Comparison of ENCODE assay signal across 8 cellular contexts in the genomic region with DNA sequence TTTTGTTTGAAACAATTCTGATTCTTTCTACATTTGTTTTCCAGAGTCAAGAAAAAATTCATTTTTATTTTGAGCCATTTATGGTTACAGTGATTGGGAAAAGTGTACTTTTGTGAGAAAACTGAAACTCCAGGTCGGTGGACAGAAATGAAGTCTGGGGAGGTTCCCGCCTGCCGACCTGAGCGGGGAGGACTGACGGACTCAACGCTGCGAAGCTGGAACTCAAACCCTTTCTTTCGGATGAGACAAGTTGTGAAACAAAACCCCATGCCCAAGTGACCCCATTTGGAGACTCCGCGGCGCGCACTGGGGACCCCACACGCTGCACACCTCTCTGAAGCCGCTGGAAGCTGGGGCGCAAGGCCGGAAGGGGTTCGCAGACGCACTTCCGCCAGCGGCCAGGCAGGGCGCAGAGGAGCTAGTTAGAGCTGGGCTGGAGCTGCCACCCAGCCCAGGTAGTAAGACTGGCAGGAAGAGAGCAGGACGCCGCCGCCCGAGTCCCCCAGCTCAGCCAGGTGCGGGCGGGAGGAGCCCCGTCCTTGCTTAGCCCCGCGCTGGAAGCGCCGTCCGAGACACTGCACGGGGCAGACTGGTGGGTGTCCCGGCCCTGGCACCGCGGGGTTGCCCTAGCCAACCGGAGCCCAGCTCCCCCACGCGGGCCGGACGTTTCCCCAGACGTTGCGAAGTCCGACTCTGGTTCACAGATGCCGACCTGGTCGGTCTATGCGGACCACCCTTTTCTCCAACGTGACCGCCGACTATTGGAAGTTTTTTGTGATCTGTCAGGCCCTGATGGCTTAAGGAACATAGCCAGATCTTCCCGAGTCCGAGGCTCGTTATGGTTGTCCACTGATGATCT. TPM values are rescaled to one million over a fixed set of nuclear protein-coding genes. Genes with fewer than 3 reads are reported as not detected.
DNase-seq lines count a peak whose midpoint lies in the region; ATAC-seq and TF ChIP-seq lines count a peak whose summit lies in the region.

No MANE protein-coding gene starts in this region.

- TF ChIP-seq EP300 in stomach (IDR thresholded peaks at IDR 0.05) = no peak

- peak; percentile 99 for ATAC-seq in GM21786 (IDR thresholded peaks at IDR 0.05; ENCODE audit: unreplicated experiment)
- peak; percentile 99 for ATAC-seq in foreskin keratinocyte

- H3K9me3 Mint-ChIP-seq in neural progenitor cell = peaks cover 5% of the 10 kb centered on the region

- H3K36me3 ChIP-seq in neural progenitor cell = no peaks in the 10 kb centered on the region
- H3K36me3 ChIP-seq in stomach = no peaks in the 10 kb centered on the region

- no peaks in the 10 kb centered on the region for H3K9me3 ChIP-seq in neural progenitor cell (ENCODE audit: low read depth)
- H3K9me3 ChIP-seq in stomach = no peaks in the 10 kb centered on the region

- H3K27ac Mint-ChIP-seq in neural progenitor cell = peak overlapping the region; percentile 43

- peaks cover 8% of the 10 kb centered on the region for H3K4me1 Mint-ChIP-seq in neural progenitor cell

- peak overlapping the region; percentile 85 for H2AFZ ChIP-seq in neural progenitor cell (replicated peaks)

- peak overlapping the region; percentile 91 for H3K4me3 Mint-ChIP-seq in neural progenitor cell

- TF ChIP-seq CTCF in foreskin keratinocyte (conservative IDR thresholded peaks at IDR 0.05) (peak; percentile 63), neural progenitor cell (IDR thresholded peaks at IDR 0.05) (peak; percentile 60), stomach (IDR thresholded peaks at IDR 0.05) (peak in 5 of 7 experiments; percentile 38 to 81 (median 63))

- no peaks in the 10 kb centered on the region for H3K79me2 ChIP-seq in neural progenitor cell (ENCODE audit: low read depth)

- H3K4me2 ChIP-seq in neural progenitor cell = peak overlapping the region; percentile 80

- peak; percentile 73 for DNase-seq in EH (ENCODE audit: low read depth)
- peak; percentile 79 for DNase-seq in LHCN-M2 (ENCODE audit: low read depth)
- peak; percentile 95 for DNase-seq in RPMI8226
- DNase-seq in activated effector memory CD4-positive, alpha-beta T cell treated with anti-CD3 and anti-CD28 coated beads, Interleukin-2, amount 50 U/mL, for 16 hours = peak; percentile 93
- DNase-seq in foreskin keratinocyte = peak; percentile 54 to 77
- DNase-seq in neural progenitor cell (ENCODE audit: low spot score) = peak; percentile 90
- peak; percentile 86 for DNase-seq in stomach

- H3K27ac ChIP-seq in foreskin keratinocyte (no peak overlapping the region), neural progenitor cell (no peak overlapping the region), stomach (peak overlapping the region; percentile 71 to 93 (median 88))

- no peak overlapping the region for H3K9ac ChIP-seq in neural progenitor cell

- peaks cover 22% of the 10 kb centered on the region for H3F3A ChIP-seq in neural progenitor cell (ENCODE audit: low read depth)

- H3K36me3 Mint-ChIP-seq in neural progenitor cell = no peaks in the 10 kb centered on the region

- intact Hi-C loops in stomach (cut with DNase I; ENCODE audit: low total_unique reads) = no loop called here

- H3K27me3 Mint-ChIP-seq in neural progenitor cell (ENCODE audit: insufficient read depth, low read depth) = peaks cover 7% of the 10 kb centered on the region

- no peaks in the 10 kb centered on the region for H4K20me1 ChIP-seq in neural progenitor cell (ENCODE audit: low read depth)

- H3K4me1 ChIP-seq in foreskin keratinocyte (no peaks in the 10 kb centered on the region), neural progenitor cell (peaks cover 12% of the 10 kb centered on the region), stomach (peaks cover 0 to 7% (median 5%) of the 10 kb centered on the region in 4 donors)

- WGBS in stomach, 5 donors = 0 to 4% (median 1%) methylated on average over 23 to 54 of the region's 54 CpGs

- peak in 1 of 4 donors; percentile 29 for TF ChIP-seq POLR2A in stomach (IDR thresholded peaks at IDR 0.05)

- H3K27me3 ChIP-seq in foreskin keratinocyte (peaks cover 4% of the 10 kb centered on the region), neural progenitor cell (peaks cover 33% of the 10 kb centered on the region), stomach (peaks cover 0 to 2% (median 0%) of the 10 kb centered on the region in 3 donors)

- peak overlapping the region; percentile 53 for H3K4me3 ChIP-seq in neural progenitor cell
- peak overlapping the region; percentile 56 to 82 (median 72) for H3K4me3 ChIP-seq in stomach

RNA-seq across cellular contexts. Expression of gene ZSCAN16, which starts 19.8 kb away (rescaled TPM):
- 1.0 and 2.2 TPM in 2 replicates for total RNA-seq in LHCN-M2 (2014; rRNA removed)
- polyA plus RNA-seq in LHCN-M2 (2012) = 1.1 TPM
- total RNA-seq in foreskin keratinocyte = 1.2 and 1.3 TPM in 2 replicates
- polyA plus RNA-seq in foreskin keratinocyte = 0.88 and 0.93 TPM in 2 replicates
- 8.4 and 17.7 TPM in 2 replicates for total RNA-seq in neural progenitor cell (ENCODE audit: low replicate concordance)
- 1 to 10 TPM in 4 of 5 donors, not detected in 1; 3.8 to 9.0 (median 4.9) TPM for total RNA-seq in stomach
- polyA plus RNA-seq in stomach = 10 to 100 TPM in 1 of 3 donors, 1 to 10 TPM in 2; 6.1 to 13.0 (median 7.1) TPM

RNA-seq across cellular contexts. Expression of gene ZNF165, which starts 24.3 kb away (rescaled TPM):
- 0.40 and 0.45 TPM in 2 replicates for total RNA-seq in LHCN-M2 (2014; rRNA removed)
- 0.21 TPM for polyA plus RNA-seq in LHCN-M2 (2012)
- total RNA-seq in foreskin keratinocyte = 5.3 and 6.8 TPM in 2 replicates
- 3.6 and 5.7 TPM in 2 replicates for polyA plus RNA-seq in foreskin keratinocyte
- 1.9 and 2.1 TPM in 2 replicates for total RNA-seq in neural progenitor cell (ENCODE audit: low replicate concordance)
- total RNA-seq in stomach = 1 to 10 TPM in 4 of 5 donors, not detected in 1; 1.2 to 4.2 (median 2.7) TPM
- 1 to 10 TPM; 1.7 to 2.3 (median 1.8) TPM for polyA plus RNA-seq in stomach

RNA-seq across cellular contexts. Expression of gene ZKSCAN8, which starts 37.1 kb away (rescaled TPM):
- total RNA-seq in LHCN-M2 (2014; rRNA removed) = 12.6 and 15.0 TPM in 2 replicates
- 4.6 TPM for polyA plus RNA-seq in LHCN-M2 (2012)
- total RNA-seq in foreskin keratinocyte = 10.2 and 11.0 TPM in 2 replicates
- 1.5 and 1.6 TPM in 2 replicates for polyA plus RNA-seq in foreskin keratinocyte
- total RNA-seq in neural progenitor cell (ENCODE audit: low replicate concordance) = 42.7 and 43.1 TPM in 2 replicates
- total RNA-seq in stomach = 100 to 1,000 TPM in 1 of 5 donors, 10 to 100 TPM in 3, 1 to 10 TPM in 1; 6.4 to 101 (median 17.8) TPM
- 1 to 10 TPM; 1.8 to 2.9 (median 1.8) TPM for polyA plus RNA-seq in stomach

Comparison
In these comparisons a context has a peak if more than half of its experiments do, and no peak if none do; other contexts are left out.
1. H3K27ac ChIP-seq: peak in stomach (5 of 5); none in foreskin keratinocyte (single experiment) and neural progenitor cell (single experiment).
2. Peak in every context shown above with its lines, with median percentiles within 50 percentile points of each other: DNase-seq and CTCF ChIP-seq.